23 cellular contexts compared by ENCODE assay signal in the genomic region with DNA sequence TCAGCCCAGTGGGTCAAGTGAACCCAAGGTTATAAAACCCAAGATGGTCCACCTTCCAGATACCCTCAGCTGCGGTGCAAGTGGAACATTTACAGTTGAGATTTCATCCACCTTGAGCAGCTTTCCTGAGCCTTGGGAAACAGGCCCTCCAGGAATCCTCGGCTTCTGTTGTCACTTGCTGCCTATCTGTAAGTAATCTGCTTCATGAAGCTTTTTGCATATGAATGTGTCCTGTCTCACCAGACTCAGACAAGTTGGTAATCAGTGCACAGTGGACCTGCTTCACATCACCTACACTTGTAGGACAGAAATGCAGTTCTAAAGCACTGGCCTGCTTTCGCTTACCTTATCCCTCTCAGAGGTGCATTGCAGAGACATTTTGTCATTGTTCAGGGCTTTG.
"Had no signal": no experiment of that assay in that cellular context is flagged by ENCODE, and none has a peak within 500 bp of the region (broad histone marks: within the 10 kb centered on the region; RNA-seq: fewer than 3 reads in every experiment).

No MANE protein-coding gene starts in this region.

- H3K27me3 Mint-ChIP-seq: activated CD4-positive, alpha-beta T cell treated with anti-CD3 and anti-CD28 coated beads, Interleukin-2, amount 10 ng/mL, durations not matched to agents 24 days and 14 days; activated naive CD4-positive, alpha-beta T cell treated with anti-CD3 and anti-CD28 coated beads, Interleukin-2, amount 50 U/mL, for 24 hours; activated T-cell treated with anti-CD3 and anti-CD28 coated beads, Interleukin-2, amount 50 U/mL, for 24 hours; brain; T-helper 17 cell had no signal

- H3K4me3 Mint-ChIP-seq: activated CD4-positive, alpha-beta T cell treated with anti-CD3 and anti-CD28 coated beads, Interleukin-2, amount 10 ng/mL, durations not matched to agents 24 days and 14 days; activated CD8-positive, alpha-beta memory T cell treated with anti-CD3 and anti-CD28 coated beads, Interleukin-2, amount 10 ng/mL, durations not matched to agents 7 days and 5 days; activated naive CD4-positive, alpha-beta T cell treated with anti-CD3 and anti-CD28 coated beads, Interleukin-2, amount 50 U/mL, for 24 hours; activated T-cell treated with anti-CD3 and anti-CD28 coated beads, Interleukin-2, amount 50 U/mL, for 24 hours; activated T-helper 1 cell treated with anti-CD3 and anti-CD28 coated beads, Interleukin-12 subunit alpha, Interleukin-12 subunit beta, Interleukin-2, Interleukin-4 antibody, amounts not matched to agents 30 ng/mL and 10 ng/mL and 1 ng/mL, durations not matched to agents 14 hours and 24 hours and 36 hours; brain; T-helper 17 cell; WTC11 had no signal

- H3K4me1 ChIP-seq: ascending aorta had no signal

- H3K4me3 ChIP-seq: ascending aorta had no signal

- H3K9me3 ChIP-seq: ascending aorta had no signal

- H3K27me3 ChIP-seq: ascending aorta had no signal

- H3K9me3 Mint-ChIP-seq: activated CD4-positive, alpha-beta T cell treated with anti-CD3 and anti-CD28 coated beads, Interleukin-2, amount 10 ng/mL, durations not matched to agents 24 days and 14 days; activated naive CD4-positive, alpha-beta T cell treated with anti-CD3 and anti-CD28 coated beads, Interleukin-2, amount 50 U/mL, for 24 hours; activated T-cell treated with anti-CD3 and anti-CD28 coated beads, Interleukin-2, amount 50 U/mL, for 24 hours; activated T-helper 1 cell treated with anti-CD3 and anti-CD28 coated beads, Interleukin-12 subunit alpha, Interleukin-12 subunit beta, Interleukin-2, Interleukin-4 antibody, amounts not matched to agents 30 ng/mL and 10 ng/mL and 1 ng/mL, durations not matched to agents 14 hours and 24 hours and 36 hours; WTC11 had no signal

- DNase-seq: activated CD4-positive, alpha-beta T cell treated with anti-CD3 and anti-CD28 coated beads for 1 hour; activated CD4-positive, alpha-beta T cell treated with anti-CD3 and anti-CD28 coated beads, Interleukin-2, amount 10 ng/mL, durations not matched to agents 24 days and 14 days; activated CD4-positive, alpha-beta T cell treated with anti-CD3 and anti-CD28 coated beads, Interleukin-2, amount 50 U/mL, for 48 hours; activated CD8-positive, alpha-beta memory T cell treated with anti-CD3 and anti-CD28 coated beads, Interleukin-2, amount 10 ng/mL, durations not matched to agents 7 days and 5 days; activated effector memory CD4-positive, alpha-beta T cell treated with Interleukin-2 at 50 U/mL for 16 hours; activated naive CD4-positive, alpha-beta T cell; activated T-cell treated with anti-CD3 and anti-CD28 coated beads, Interleukin-2, amount 50 U/mL, for 24 hours; KG1; NCI-H1048; NCI-H146; NCI-H187 treated with DMSO at 0.1 percent for 48 hours; NCI-H2081 treated with DMSO at 0.1 percent for 48 hours; NCI-H446; NCI-H524; PC-3; SIG-M5; T-helper 17 cell; T-helper 9 cell had no signal

- H3K4me1 Mint-ChIP-seq: activated CD4-positive, alpha-beta T cell treated with anti-CD3 and anti-CD28 coated beads, Interleukin-2, amount 10 ng/mL, durations not matched to agents 24 days and 14 days; activated CD8-positive, alpha-beta memory T cell treated with anti-CD3 and anti-CD28 coated beads, Interleukin-2, amount 10 ng/mL, durations not matched to agents 7 days and 5 days; activated naive CD4-positive, alpha-beta T cell treated with anti-CD3 and anti-CD28 coated beads, Interleukin-2, amount 50 U/mL, for 24 hours; T-helper 17 cell had no signal

- H3K27ac ChIP-seq: ascending aorta had no signal

- H3K27ac Mint-ChIP-seq: activated CD4-positive, alpha-beta T cell treated with anti-CD3 and anti-CD28 coated beads, Interleukin-2, amount 10 ng/mL, durations not matched to agents 24 days and 14 days; activated CD8-positive, alpha-beta memory T cell treated with anti-CD3 and anti-CD28 coated beads, Interleukin-2, amount 10 ng/mL, durations not matched to agents 7 days and 5 days; activated naive CD4-positive, alpha-beta T cell treated with anti-CD3 and anti-CD28 coated beads, Interleukin-2, amount 50 U/mL, for 24 hours; activated T-cell treated with anti-CD3 and anti-CD28 coated beads, Interleukin-2, amount 50 U/mL, for 24 hours; activated T-helper 1 cell treated with anti-CD3 and anti-CD28 coated beads, Interleukin-12 subunit alpha, Interleukin-12 subunit beta, Interleukin-2, Interleukin-4 antibody, amounts not matched to agents 30 ng/mL and 10 ng/mL and 1 ng/mL, durations not matched to agents 14 hours and 24 hours and 36 hours; T-helper 17 cell; WTC11 had no signal

- ATAC-seq: activated CD8-positive, alpha-beta memory T cell treated with anti-CD3 and anti-CD28 coated beads, Interleukin-2, amount 10 ng/mL, durations not matched to agents 7 days and 5 days; PC-3; T-helper 17 cell; WTC11 had no signal
